In genomic region chr5:727087-727486, GRCh38 we compare ENCODE assay signal across 8 cellular contexts. TPM values are rescaled to one million over a fixed set of nuclear protein-coding genes. Genes with fewer than 3 reads are reported as not detected.
DNase-seq lines count a peak whose midpoint lies in the region; ATAC-seq and TF ChIP-seq lines count a peak whose summit lies in the region.
"Not testable (repeated sequence)": the region's sequence is repeated elsewhere in the genome, so short reads cannot be mapped to it uniquely, and the experiment has no call there.
"Had no signal": no experiment of that assay in that cellular context is flagged by ENCODE, and none has a peak within 500 bp of the region (broad histone marks: within the 10 kb centered on the region; RNA-seq: fewer than 3 reads in every experiment).

No MANE protein-coding gene starts in this region.

- not testable (repeated sequence) for H3K27ac ChIP-seq in Panc1 (ENCODE audit: low read length); brain microvascular endothelial cell; iPS DF 6.9 (ENCODE audit: low read length); mesendoderm (ENCODE audit: low read depth, low read length); upper lobe of right lung

- not testable (repeated sequence) for H2BK120ac ChIP-seq in mesendoderm (ENCODE audit: low read depth, low read length)

- no CpG with 5 or more reads among the region's 9 CpGs for WGBS in iPS DF 6.9 (ENCODE audit: insufficient coverage, insufficient read length)
- WGBS in mesendoderm (ENCODE audit: extremely low coverage, insufficient coverage, low lambda C conversion rate): no CpG with 5 or more reads among the region's 9 CpGs

- H3K27me3 ChIP-seq in Panc1 (ENCODE audit: control insufficient read depth, insufficient read depth, low read length); brain microvascular endothelial cell (replicated peaks); iPS DF 6.9 (ENCODE audit: control insufficient read depth, insufficient read depth, low read length); mesendoderm (ENCODE audit: insufficient read depth, low read length, poor library complexity); upper lobe of right lung: not testable (repeated sequence)

- not testable (repeated sequence) for H3K9me3 Mint-ChIP-seq in HFFc6

- H2BK15ac ChIP-seq in mesendoderm (replicated peaks; ENCODE audit: low read depth): not testable (repeated sequence)

- TF ChIP-seq CTCF in HFFc6 (IDR thresholded peaks at IDR 0.05) (0 out of 2 replicates have a peak, but pooled peaks have one; percentile 9), brain microvascular endothelial cell (IDR thresholded peaks at IDR 0.05; ENCODE audit: low read depth, low read length, missing control alignments) (peak; percentile 29), epithelial cell of esophagus (IDR thresholded peaks at IDR 0.05; ENCODE audit: insufficient read depth, low read depth, low read length, missing control alignments) (peak; percentile 14)
- not testable (repeated sequence) for TF ChIP-seq CTCF in Panc1 (IDR thresholded peaks at IDR 0.05); upper lobe of right lung (IDR thresholded peaks at IDR 0.05)

- H3K27me3 Mint-ChIP-seq in HFFc6 (ENCODE audit: insufficient read depth): peaks cover 15% of the 10 kb centered on the region

- DNase-seq in HFFc6; Panc1 (ENCODE audit: low read depth, low spot score); brain microvascular endothelial cell; upper lobe of right lung: not testable (repeated sequence)
- peak; percentile 12 for DNase-seq in epithelial cell of esophagus (ENCODE audit: low read depth)
- peak; percentile 29 for DNase-seq in iPS DF 6.9 (ENCODE audit: low read depth, low spot score)
- peak; percentile 87 for DNase-seq in mesendoderm

- H3K18ac ChIP-seq in mesendoderm (ENCODE audit: low read length): not testable (repeated sequence)

- not testable (repeated sequence) for H2AK5ac ChIP-seq in mesendoderm (ENCODE audit: low read length)

- H3K4me2 ChIP-seq in mesendoderm (ENCODE audit: low read length): not testable (repeated sequence)

- H3K9ac ChIP-seq in mesendoderm (ENCODE audit: low read length): not testable (repeated sequence)

- H3K27ac Mint-ChIP-seq in HFFc6: not testable (repeated sequence)

- not testable (repeated sequence) for H3K4me1 Mint-ChIP-seq in HFFc6 (ENCODE audit: low read depth)

- intact Hi-C loops in Panc1 (cut with micrococcal nuclease; ENCODE audit: unreplicated experiment); upper lobe of right lung (cut with DNase I): not testable (repeated sequence)

- not testable (repeated sequence) for BruUV-seq in Panc1 (replicated peaks; lab: Mats Ljungman, UMichigan)

- H3K4me1 ChIP-seq in Panc1 (ENCODE audit: control insufficient read depth, insufficient read depth, low read length); iPS DF 6.9 (ENCODE audit: control insufficient read depth, insufficient read depth, low read length); mesendoderm (ENCODE audit: control insufficient read depth, low read depth, low read length); upper lobe of right lung: not testable (repeated sequence)

- ATAC-seq in Panc1 (peak; percentile 73; the same call in 1 of the 2 replicates), upper lobe of right lung (peak; percentile 78)

- H3K4me3 ChIP-seq in Panc1 (ENCODE audit: low read depth in 2 of 2, low read length in 2 of 2); brain microvascular endothelial cell (ENCODE audit: low read depth, low read length); epithelial cell of esophagus (ENCODE audit: low read length); iPS DF 6.9 (ENCODE audit: low read length); mesendoderm (ENCODE audit: low read length); upper lobe of right lung: not testable (repeated sequence)

- not testable (repeated sequence) for H3K4ac ChIP-seq in mesendoderm (ENCODE audit: low read depth, low read length)

- not testable (repeated sequence) for H3K56ac ChIP-seq in mesendoderm (ENCODE audit: low read length)

- not testable (repeated sequence) for H3K79me1 ChIP-seq in mesendoderm (ENCODE audit: low read length)

- not testable (repeated sequence) for H3K9me3 ChIP-seq in Panc1 (ENCODE audit: control insufficient read depth, insufficient read depth, low read depth, low read length); iPS DF 6.9 (ENCODE audit: control insufficient read depth, insufficient read depth, low read length); upper lobe of right lung

- H3K79me2 ChIP-seq in mesendoderm (ENCODE audit: control insufficient read depth, insufficient read depth, low read length): not testable (repeated sequence)

- not testable (repeated sequence) for H3K4me3 Mint-ChIP-seq in HFFc6

- not testable (repeated sequence) for H3K23ac ChIP-seq in mesendoderm (ENCODE audit: low read length)

- H3K36me3 Mint-ChIP-seq in HFFc6 (ENCODE audit: low read depth): not testable (repeated sequence)

- not testable (repeated sequence) for H4K5ac ChIP-seq in mesendoderm (ENCODE audit: low read length)

- not testable (repeated sequence) for H3K36me3 ChIP-seq in Panc1 (ENCODE audit: control insufficient read depth, insufficient read depth, low read length); brain microvascular endothelial cell (replicated peaks); iPS DF 6.9 (ENCODE audit: control insufficient read depth, insufficient read depth, low read length); mesendoderm (ENCODE audit: control insufficient read depth, insufficient read depth, low read length); upper lobe of right lung

- H4K8ac ChIP-seq in mesendoderm (ENCODE audit: low read depth, low read length): not testable (repeated sequence)

- in situ Hi-C loops in Panc1 (cut with HindIII; ENCODE audit: low pct_unique_long_range_greater_than_20kb, low sequenced_read_pairs); brain microvascular endothelial cell (cut with HindIII; ENCODE audit: low pct_ligation_motif_present, low sequenced_read_pairs): not testable (repeated sequence)

- CTCF ChIA-PET in Panc1 (lab: Charles Lee): not testable (repeated sequence)

- POLR2A ChIA-PET in Panc1 (lab: Charles Lee): not testable (repeated sequence)

- H2BK5ac ChIP-seq in mesendoderm (ENCODE audit: low read length): not testable (repeated sequence)

RNA-seq across cellular contexts. Expression of gene TPPP, which starts 33.9 kb away (rescaled TPM):
- total RNA-seq in HFFc6 (2021; fragmentation: NEBNext Ultra II Directional; extraction: Animal tissue kit (Norgen Biotek cat#: 25700)): under 1 TPM; 0.19 to 0.43 (median 0.30) TPM
- total RNA-seq in Panc1 (2021; ENCODE audit: unreplicated experiment) (0.98 TPM), upper lobe of right lung (16.1 TPM)
- polyA plus RNA-seq in Panc1 (2012; ENCODE audit: insufficient read length): 1.5 TPM
- polyA plus RNA-seq in mesendoderm (2013, experiment 1 of 2): 0.06 TPM
- 0.06 TPM for polyA plus RNA-seq in mesendoderm (2013, experiment 2 of 2)

RNA-seq across cellular contexts. Expression of gene ZDHHC11B, which starts 57.4 kb away (rescaled TPM):
- total RNA-seq in HFFc6 (2021; fragmentation: NEBNext Ultra II Directional; extraction: Animal tissue kit (Norgen Biotek cat#: 25700)): under 1 TPM in 2 of 6 experiments, not detected in 4; 0.17 to 0.19 TPM
- total RNA-seq in Panc1 (2021; ENCODE audit: unreplicated experiment): 1.4 TPM
- polyA plus RNA-seq in Panc1 (2012; ENCODE audit: insufficient read length): 1.4 TPM
- 0.10 TPM for polyA plus RNA-seq in mesendoderm (2013, experiment 1 of 2)
- polyA plus RNA-seq in mesendoderm (2013, experiment 2 of 2): 0.17 TPM
- 8.0 TPM for total RNA-seq in upper lobe of right lung
- total RNA-seq: GM12878 had no signal
